ENCODE assay signal across 17 cellular contexts in genomic region chr1:231332761-231333160, GRCh38. TPM values are rescaled to one million over a fixed set of nuclear protein-coding genes. Genes with fewer than 3 reads are reported as not detected.
A peak's percentile ranks its signal among the peaks of the same experiment; 100 is the strongest.
DNase-seq lines count a peak whose midpoint lies in the region; ATAC-seq, FAIRE-seq and TF ChIP-seq lines count a peak whose summit lies in the region.
"Had no signal": no experiment of that assay in that cellular context is flagged by ENCODE, and none has a peak within 500 bp of the region (broad histone marks: within the 10 kb centered on the region; RNA-seq: fewer than 3 reads in every experiment).

No MANE protein-coding gene starts in this region.

- H3K4me1 Mint-ChIP-seq in T-helper 17 cell, result peaks cover 30% of the 10 kb centered on the region

- H3K9me3 ChIP-seq in A673 (ENCODE audit: low read depth, low read length, poor library complexity, severe bottlenecking) (no peaks in the 10 kb centered on the region), DOHH2 (ENCODE audit: control insufficient read depth, insufficient read depth, low read length) (no peaks in the 10 kb centered on the region), T-helper 17 cell (ENCODE audit: control insufficient read depth, low read length, poor library complexity, severe bottlenecking) (no peaks in the 10 kb centered on the region), keratinocyte (ENCODE audit: control insufficient read depth, low read depth, low read length) (no peaks in the 10 kb centered on the region), right cardiac atrium (ENCODE audit: control insufficient read depth, low read length) (no peaks in the 10 kb centered on the region)
- H3K9me3 ChIP-seq: sigmoid colon had no signal

- no peak overlapping the region for H3K4me3 Mint-ChIP-seq in T-helper 17 cell

- H4K20me1 ChIP-seq in DOHH2 (ENCODE audit: control insufficient read depth, insufficient read depth, low read depth, low read length), result peaks cover 23% of the 10 kb centered on the region
- H4K20me1 ChIP-seq in keratinocyte (ENCODE audit: control insufficient read depth, extremely low read depth, insufficient read depth, low read length), result peaks cover 18% of the 10 kb centered on the region

- intact Hi-C loops in A673 (cut with micrococcal nuclease; ENCODE audit: unreplicated experiment) (no loop called here), right cardiac atrium (cut with DNase I) (loop anchor here in 1 of 4 donors (10.0 kb wide), 1 partner anchor 88 kb away; the partner anchor contains the start of gene GNPAT)

- H3K36me3 ChIP-seq in A673 (ENCODE audit: insufficient read depth, low read length, poor library complexity, severe bottlenecking) (no peaks in the 10 kb centered on the region), DOHH2 (ENCODE audit: control insufficient read depth, low read length) (peaks cover 42% of the 10 kb centered on the region), keratinocyte (ENCODE audit: control insufficient read depth in 2 of 2, extremely low read depth in 1 of 2, insufficient read depth in 2 of 2, low read length in 2 of 2) (peaks cover 1 to 3% of the 10 kb centered on the region in 2 experiments)

- peaks cover 15% of the 10 kb centered on the region for H3K4me1 ChIP-seq in A673 (ENCODE audit: insufficient read depth, low read length, poor library complexity, severe bottlenecking)
- peaks cover 41% of the 10 kb centered on the region for H3K4me1 ChIP-seq in DOHH2 (ENCODE audit: control insufficient read depth, low read length)
- H3K4me1 ChIP-seq in keratinocyte (ENCODE audit: control insufficient read depth, extremely low read depth, insufficient read depth, low read length), result peaks cover 39% of the 10 kb centered on the region
- peaks cover 11% of the 10 kb centered on the region for H3K4me1 ChIP-seq in right cardiac atrium (ENCODE audit: control insufficient read depth, insufficient read depth, low read length)

- dilution Hi-C loops in keratinocyte (cut with MboI; ENCODE audit: extremely low pct_ligation_motif_present, low sequenced_read_pairs), result no loop called here

- peaks cover 5% of the 10 kb centered on the region for H3K36me3 Mint-ChIP-seq in T-helper 17 cell (ENCODE audit: low read depth)

- WGBS in right cardiac atrium, result 95% methylated on average over 1 of the region's 1 CpG

- no peak overlapping the region for H2AFZ ChIP-seq in keratinocyte (ENCODE audit: control insufficient read depth, low read length)

- ATAC-seq in T-helper 17 cell (no peak), right cardiac atrium (no peak)
- no peak for ATAC-seq in stimulated activated naive CD8-positive, alpha-beta T cell treated with anti-CD3 and anti-CD28 coated beads, Interleukin-15, Interleukin-2, amounts not matched to agents 100 U/mL and 50 U/mL, for 24 hours
- ATAC-seq: activated CD8-positive, alpha-beta T cell treated with anti-CD3 and anti-CD28 coated beads, Interleukin-2, amount 10 ng/mL, durations not matched to agents 7 days and 5 days; HCT116 had no signal

- no peaks in the 10 kb centered on the region for H3K9me1 ChIP-seq in keratinocyte (ENCODE audit: control insufficient read depth, extremely low read depth, insufficient read depth, low read length)

- H3K79me2 ChIP-seq in DOHH2 (ENCODE audit: control insufficient read depth, low read length) (peaks cover 64% of the 10 kb centered on the region), keratinocyte (ENCODE audit: control insufficient read depth, insufficient read depth, low read length) (peaks cover 60% of the 10 kb centered on the region)

- H3K27me3 ChIP-seq in A673 (replicated peaks; ENCODE audit: insufficient read depth, low read depth, low read length, poor library complexity) (no peaks in the 10 kb centered on the region), DOHH2 (ENCODE audit: control insufficient read depth, low read length) (no peaks in the 10 kb centered on the region), keratinocyte (ENCODE audit: control insufficient read depth, extremely low read depth, insufficient read depth, low read length) (no peaks in the 10 kb centered on the region), right cardiac atrium (ENCODE audit: control insufficient read depth, insufficient read depth) (no peaks in the 10 kb centered on the region)
- H3K27me3 ChIP-seq: sigmoid colon had no signal

- no peak overlapping the region for H3K27ac ChIP-seq in A673 (ENCODE audit: low read depth, low read length, poor library complexity, severe bottlenecking)
- no peak overlapping the region for H3K27ac ChIP-seq in DOHH2 (ENCODE audit: low read depth, low read length)
- H3K27ac ChIP-seq in keratinocyte (ENCODE audit: control insufficient read depth, insufficient read depth, low read length), result no peak overlapping the region
- no peak overlapping the region for H3K27ac ChIP-seq in right cardiac atrium (ENCODE audit: low read length)
- H3K27ac ChIP-seq: epithelial cell of prostate, sigmoid colon had no signal

- TF ChIP-seq CTCF in A673 (conservative IDR thresholded peaks at IDR 0.05; ENCODE audit: low read depth, low read length), result no peak
- no peak for TF ChIP-seq CTCF in DOHH2 (IDR thresholded peaks at IDR 0.05; ENCODE audit: low read depth, low read length, poor library complexity, severe bottlenecking)
- no peak for TF ChIP-seq CTCF in keratinocyte (optimal IDR thresholded peaks at IDR 0.05 in 1 of 3, IDR thresholded peaks at IDR 0.05 in 1 of 3, conservative IDR thresholded peaks at IDR 0.05 in 1 of 3; ENCODE audit: extremely low read depth in 1 of 3, insufficient read depth in 2 of 3, low read length in 3 of 3)

- H3K9ac ChIP-seq in keratinocyte (ENCODE audit: control insufficient read depth, extremely low read depth, insufficient read depth, low read length), result no peak overlapping the region

- H3K27ac Mint-ChIP-seq in T-helper 17 cell, result peak overlapping the region; percentile 24
- H3K27ac Mint-ChIP-seq: activated CD8-positive, alpha-beta T cell treated with anti-CD3 and anti-CD28 coated beads, Interleukin-2, amount 10 ng/mL, durations not matched to agents 7 days and 5 days; IgD-negative memory B cell had no signal

- DNase-seq in A673 (ENCODE audit: low spot score) (no peak), T-helper 17 cell (no peak), keratinocyte (ENCODE audit: low read depth, low spot score) (no peak), NCI-H2081 (lab: John Stamatoyannopoulos, UW) (no peak), RKO (ENCODE audit: low spot score) (no peak), right cardiac atrium (no peak)
- DNase-seq in stimulated activated naive CD8-positive, alpha-beta T cell treated with anti-CD3 and anti-CD28 coated beads, Interleukin-15, Interleukin-2, amounts not matched to agents 100 U/mL and 50 U/mL, for 24 hours, result no peak
- DNase-seq: activated CD8-positive, alpha-beta T cell treated with anti-CD3 and anti-CD28 coated beads, Interleukin-2, amount 10 ng/mL, durations not matched to agents 7 days and 5 days; DMS 273 treated with DMSO at 0.1 percent for 48 hours; NCI-H1105; sigmoid colon; stimulated activated CD4-positive, alpha-beta T cell treated with anti-CD3 and anti-CD28 coated beads, Interleukin-4, amount 100 ng/mL, for 24 hours; stimulated activated CD8-positive, alpha-beta memory T cell treated with anti-CD3 and anti-CD28 coated beads, Interleukin-4, amount 100 ng/mL, for 48 hours had no signal

- H3K9me2 ChIP-seq in DOHH2 (replicated peaks; ENCODE audit: control insufficient read depth, low read length), result no peaks in the 10 kb centered on the region

- no peaks in the 10 kb centered on the region for H3K27me3 Mint-ChIP-seq in T-helper 17 cell
- H3K27me3 Mint-ChIP-seq: IgD-negative memory B cell had no signal

- POLR2A ChIA-PET in A673 (lab: Charles Lee; ENCODE audit: low non-redundant PET), result no interaction called here

- peak overlapping the region; percentile 74 for H3K4me3 ChIP-seq in A673 (ENCODE audit: low read depth, low read length, poor library complexity, severe bottlenecking)
- peak overlapping the region; percentile 98 for H3K4me3 ChIP-seq in DOHH2 (ENCODE audit: low read length)
- no peak overlapping the region for H3K4me3 ChIP-seq in keratinocyte (ENCODE audit: control insufficient read depth in 2 of 3, extremely low read depth in 1 of 3, insufficient read depth in 2 of 3, low read depth in 1 of 3, low read length in 3 of 3)
- H3K4me3 ChIP-seq in right cardiac atrium (ENCODE audit: low read length), result no peak overlapping the region

- no peaks in the 10 kb centered on the region for H3F3A ChIP-seq in DOHH2 (ENCODE audit: control insufficient read depth, insufficient read depth)

- no TSS peak for BruUV-seq in A673 (replicated peaks; lab: Mats Ljungman, UMichigan)

- CTCF ChIA-PET in A673 (lab: Charles Lee), result no interaction called here

- peak overlapping the region; percentile 81 for H3K4me2 ChIP-seq in DOHH2 (ENCODE audit: low read length)
- peak overlapping the region; percentile 89 for H3K4me2 ChIP-seq in keratinocyte (ENCODE audit: control insufficient read depth, extremely low read depth, insufficient read depth, low read depth, low read length)

- FAIRE-seq in keratinocyte (lab: Jason Lieb, UNC), result no peak

RNA-seq across cellular contexts. Expression of gene EXOC8, which starts 4.9 kb away (rescaled TPM):
- total RNA-seq in A673 (2021) (13.0 and 13.8 TPM in 2 replicates), T-helper 17 cell (10 to 100 TPM; 29.8 to 35.9 TPM), right cardiac atrium (10 to 100 TPM; 12.3 to 16.9 (median 14.0) TPM)
- polyA plus RNA-seq in keratinocyte (6.0 to 7.1 TPM (median 6.9 TPM) in 3 replicates), right cardiac atrium (5.9 TPM)
- 3.3 TPM for polyA plus RNA-seq in keratinocyte (2011; ENCODE audit: low read depth)
- 2.4 and 3.7 TPM in 2 replicates for polyA plus RNA-seq in keratinocyte (2011; cell fraction: cytosol; rRNA removed)
- 9.3 and 11.2 TPM in 2 replicates for polyA plus RNA-seq in keratinocyte (2011; cell fraction: nucleus; rRNA removed)
- polyA plus RNA-seq in keratinocyte (2012; ENCODE audit: low replicate concordance), result 7.4 and 7.6 TPM in 2 replicates
- polyA minus RNA-seq in keratinocyte, result 11.0 to 12.8 TPM (median 12.0 TPM) in 3 replicates
- polyA minus RNA-seq in keratinocyte (2011; cell fraction: cytosol; rRNA and poly(A)+ RNA removed), result 9.8 TPM
- polyA minus RNA-seq in keratinocyte (2011; cell fraction: nucleus; rRNA and poly(A)+ RNA removed), result 11.7 and 17.5 TPM in 2 replicates

RNA-seq across cellular contexts. Expression of gene SPRTN, which starts 5.3 kb away (rescaled TPM):
- 21.6 and 27.2 TPM in 2 replicates for total RNA-seq in A673 (2021)
- 10 to 100 TPM; 23.3 to 31.3 TPM for total RNA-seq in T-helper 17 cell
- polyA plus RNA-seq in keratinocyte, result 15.7 to 17.4 TPM (median 16.8 TPM) in 3 replicates
- 25.1 TPM for polyA plus RNA-seq in keratinocyte (2011; ENCODE audit: low read depth)
- 9.7 and 14.1 TPM in 2 replicates for polyA plus RNA-seq in keratinocyte (2011; cell fraction: cytosol; rRNA removed)
- polyA plus RNA-seq in keratinocyte (2011; cell fraction: nucleus; rRNA removed), result 19.2 and 21.0 TPM in 2 replicates
- 6.5 and 15.9 TPM in 2 replicates for polyA plus RNA-seq in keratinocyte (2012; ENCODE audit: low replicate concordance)
- polyA minus RNA-seq in keratinocyte, result 17.3 to 33.2 TPM (median 22.5 TPM) in 3 replicates
- polyA minus RNA-seq in keratinocyte (2011; cell fraction: cytosol; rRNA and poly(A)+ RNA removed), result 24.4 TPM
- polyA minus RNA-seq in keratinocyte (2011; cell fraction: nucleus; rRNA and poly(A)+ RNA removed), result 18.4 and 26.7 TPM in 2 replicates
- total RNA-seq in right cardiac atrium, result 10 to 100 TPM in 1 of 4 donors, 1 to 10 TPM in 3; 5.6 to 10.4 (median 7.4) TPM
- polyA plus RNA-seq in right cardiac atrium, result 4.7 TPM

Comparison
In these comparisons a context has a peak if more than half of its experiments do, and no peak if none do; other contexts are left out.
1. H3K4me3 ChIP-seq: peak in A673 (single experiment) and DOHH2 (single experiment); none in keratinocyte (0 of 3) and right cardiac atrium (single experiment).